In genomic region chr2:190524928-190525327, GRCh38 we compare ENCODE assay signal across 18 cellular contexts. TPM values are rescaled to one million over a fixed set of nuclear protein-coding genes. Genes with fewer than 3 reads are reported as not detected.
DNase-seq lines count a peak whose midpoint lies in the region; ATAC-seq and TF ChIP-seq lines count a peak whose summit lies in the region.
"Had no signal": no experiment of that assay in that cellular context is flagged by ENCODE, and none has a peak within 500 bp of the region (broad histone marks: within the 10 kb centered on the region; RNA-seq: fewer than 3 reads in every experiment).

No MANE protein-coding gene starts in this region.

- CTCF ChIA-PET in activated naive CD4-positive, alpha-beta T cell treated with anti-CD3 and anti-CD28 coated beads for 36 hours (lab: Charles Lee), result no interaction called here

- H3K27ac ChIP-seq in Karpas-422 (ENCODE audit: low read length), result peak overlapping the region; percentile 91; the same call in 1 of the 2 replicates
- H3K27ac ChIP-seq in upper lobe of right lung, result no peak overlapping the region
- H3K27ac ChIP-seq in neural progenitor cell, result no peak overlapping the region

- TF ChIP-seq CTCF in upper lobe of right lung (IDR thresholded peaks at IDR 0.05) (no peak), neural progenitor cell (IDR thresholded peaks at IDR 0.05) (no peak)

- no peaks in the 10 kb centered on the region for H3K9me2 ChIP-seq in Karpas-422 (replicated peaks; ENCODE audit: insufficient read depth, low read length)

- no peaks in the 10 kb centered on the region for H4K20me1 ChIP-seq in Karpas-422 (ENCODE audit: insufficient read depth, low read depth, low read length)
- no peaks in the 10 kb centered on the region for H4K20me1 ChIP-seq in neural progenitor cell (ENCODE audit: low read depth)
- H4K20me1 ChIP-seq: BLaER1 treated with 17β-estradiol and CSF1 and Interleukin-3, amounts not matched to agents 10 nM and 100 nM had no signal

- H3K36me3 ChIP-seq in Karpas-422 (ENCODE audit: insufficient read depth, low read length), result peaks cover 2% of the 10 kb centered on the region; the same call in 1 of the 2 replicates
- no peaks in the 10 kb centered on the region for H3K36me3 ChIP-seq in upper lobe of right lung
- H3K36me3 ChIP-seq in neural progenitor cell, result no peaks in the 10 kb centered on the region

- H3K9me3 ChIP-seq in Karpas-422 (ENCODE audit: low read length), result no peaks in the 10 kb centered on the region
- no peaks in the 10 kb centered on the region for H3K9me3 ChIP-seq in upper lobe of right lung
- H3K9me3 ChIP-seq in neural progenitor cell (ENCODE audit: low read depth), result no peaks in the 10 kb centered on the region
- H3K9me3 ChIP-seq: BLaER1 treated with 17β-estradiol and CSF1 and Interleukin-3, amounts not matched to agents 10 nM and 100 nM had no signal

- peaks cover 4 to 35% of the 10 kb centered on the region in 2 donors for H3K36me3 Mint-ChIP-seq in activated naive CD4-positive, alpha-beta T cell treated with anti-CD3 and anti-CD28 coated beads, Interleukin-2, amount 50 U/mL, for 72 hours
- peaks cover 27% of the 10 kb centered on the region for H3K36me3 Mint-ChIP-seq in activated naive CD4-positive, alpha-beta T cell treated with anti-CD3 and anti-CD28 coated beads for 36 hours (ENCODE audit: low read depth)
- peaks cover 10 to 36% of the 10 kb centered on the region in 2 donors for H3K36me3 Mint-ChIP-seq in stimulated activated naive B cell treated with anti-CD40 and anti-IgM and Interleukin-4, amounts not matched to agents 10 μg/mL and 1 μg/mL and 100 μg/mL, for 72 hours
- H3K36me3 Mint-ChIP-seq in neural progenitor cell, result no peaks in the 10 kb centered on the region

- H3K27me3 Mint-ChIP-seq in activated naive CD4-positive, alpha-beta T cell treated with anti-CD3 and anti-CD28 coated beads for 36 hours (ENCODE audit: low read depth), result no peaks in the 10 kb centered on the region
- no peaks in the 10 kb centered on the region for H3K27me3 Mint-ChIP-seq in stimulated activated naive B cell treated with anti-CD40 and anti-IgM and Interleukin-4, amounts not matched to agents 10 μg/mL and 1 μg/mL and 100 μg/mL, for 72 hours
- peaks cover 2% of the 10 kb centered on the region for H3K27me3 Mint-ChIP-seq in neural progenitor cell (ENCODE audit: insufficient read depth, low read depth)
- H3K27me3 Mint-ChIP-seq: B cell, IgD-negative memory B cell had no signal

- intact Hi-C loops in activated naive CD4-positive, alpha-beta T cell treated with anti-CD3 and anti-CD28 coated beads for 36 hours (cut with micrococcal nuclease), result no loop called here
- intact Hi-C loops in left colon (cut with DNase I, micrococcal nuclease), result no loop called here
- intact Hi-C loops in upper lobe of right lung (cut with DNase I), result loop anchor here (10.0 kb wide), 1 partner anchor 110 kb away; no protein-coding TSS in a partner anchor

- H2AFZ ChIP-seq in Karpas-422 (ENCODE audit: low read length) (no peak overlapping the region), neural progenitor cell (replicated peaks) (no peak overlapping the region)
- H2AFZ ChIP-seq: GM23338 had no signal

- H3K27me3 ChIP-seq in Karpas-422 (ENCODE audit: low read length) (no peaks in the 10 kb centered on the region), upper lobe of right lung (no peaks in the 10 kb centered on the region), neural progenitor cell (no peaks in the 10 kb centered on the region)
- H3K27me3 ChIP-seq: BLaER1 treated with 17β-estradiol and CSF1 and Interleukin-3, amounts not matched to agents 10 nM and 100 nM had no signal

- H3K79me2 ChIP-seq in Karpas-422 (ENCODE audit: low read length) (peaks cover 26% of the 10 kb centered on the region), neural progenitor cell (ENCODE audit: low read depth) (no peaks in the 10 kb centered on the region)

- H3K9ac ChIP-seq in Karpas-422 (ENCODE audit: low read length) (no peak overlapping the region), neural progenitor cell (no peak overlapping the region)
- H3K9ac ChIP-seq: BLaER1 treated with 17β-estradiol and CSF1 and Interleukin-3, amounts not matched to agents 10 nM and 100 nM had no signal

- peaks cover 0 to 9% of the 10 kb centered on the region in 2 donors for H3K9me3 Mint-ChIP-seq in activated naive CD4-positive, alpha-beta T cell treated with anti-CD3 and anti-CD28 coated beads, Interleukin-2, amount 50 U/mL, for 72 hours
- no peaks in the 10 kb centered on the region for H3K9me3 Mint-ChIP-seq in activated naive CD4-positive, alpha-beta T cell treated with anti-CD3 and anti-CD28 coated beads for 36 hours
- no peaks in the 10 kb centered on the region for H3K9me3 Mint-ChIP-seq in stimulated activated naive B cell treated with anti-CD40 and anti-IgM and Interleukin-4, amounts not matched to agents 10 μg/mL and 1 μg/mL and 100 μg/mL, for 72 hours
- H3K9me3 Mint-ChIP-seq in neural progenitor cell, result no peaks in the 10 kb centered on the region
- H3K9me3 Mint-ChIP-seq: CD8-positive, alpha-beta T cell; GM23338; IgD-negative memory B cell had no signal

- no peaks in the 10 kb centered on the region for H3F3A ChIP-seq in neural progenitor cell (ENCODE audit: low read depth)

- ATAC-seq in activated naive CD4-positive, alpha-beta T cell treated with anti-CD3 and anti-CD28 coated beads, Interleukin-2, amount 50 U/mL, for 72 hours, result peak; percentile 51 to 59
- ATAC-seq in GM18511 (IDR thresholded peaks at IDR 0.05; ENCODE audit: unreplicated experiment) (peak; percentile 45), left colon (peak; percentile 44), upper lobe of right lung (no peak)
- ATAC-seq in stimulated activated naive B cell treated with anti-CD40 and anti-IgM and Interleukin-4, amounts not matched to agents 10 μg/mL and 1 μg/mL and 100 μg/mL, for 72 hours (replicated peaks), result no peak
- ATAC-seq: CD8-positive, alpha-beta T cell; GM23338; HepG2 had no signal

- H3K4me3 Mint-ChIP-seq in activated naive CD4-positive, alpha-beta T cell treated with anti-CD3 and anti-CD28 coated beads for 36 hours, result no peak overlapping the region
- H3K4me3 Mint-ChIP-seq in stimulated activated naive B cell treated with anti-CD40 and anti-IgM and Interleukin-4, amounts not matched to agents 10 μg/mL and 1 μg/mL and 100 μg/mL, for 72 hours, result no peak overlapping the region
- H3K4me3 Mint-ChIP-seq in neural progenitor cell, result no peak overlapping the region
- H3K4me3 Mint-ChIP-seq: B cell; CD8-positive, alpha-beta T cell; GM23338; IgD-negative memory B cell had no signal

- H3K4me2 ChIP-seq in Karpas-422 (ENCODE audit: low read depth, low read length, poor library complexity, severe bottlenecking) (no peak overlapping the region), neural progenitor cell (no peak overlapping the region)
- H3K4me2 ChIP-seq: GM23338 had no signal

- H3K27ac Mint-ChIP-seq in activated naive CD4-positive, alpha-beta T cell treated with anti-CD3 and anti-CD28 coated beads, Interleukin-2, amount 50 U/mL, for 72 hours, result no peak overlapping the region
- H3K27ac Mint-ChIP-seq in activated naive CD4-positive, alpha-beta T cell treated with anti-CD3 and anti-CD28 coated beads for 36 hours, result no peak overlapping the region
- H3K27ac Mint-ChIP-seq in stimulated activated naive B cell treated with anti-CD40 and anti-IgM and Interleukin-4, amounts not matched to agents 10 μg/mL and 1 μg/mL and 100 μg/mL, for 72 hours, result no peak overlapping the region
- H3K27ac Mint-ChIP-seq in neural progenitor cell, result no peak overlapping the region
- H3K27ac Mint-ChIP-seq: B cell; CD8-positive, alpha-beta T cell; GM23338 had no signal

- no peak for DNase-seq in activated naive CD4-positive, alpha-beta T cell treated with anti-CD3 and anti-CD28 coated beads, Interleukin-2, amount 50 U/mL, for 72 hours (ENCODE audit: low spot score in 2 of 2)
- no peak for DNase-seq in activated naive CD4-positive, alpha-beta T cell treated with anti-CD3 and anti-CD28 coated beads for 36 hours
- no peak for DNase-seq in Karpas-422
- no peak for DNase-seq in left colon
- DNase-seq in upper lobe of right lung, result no peak
- DNase-seq in stimulated activated naive B cell treated with anti-CD40 and anti-IgM and Interleukin-4, amounts not matched to agents 10 μg/mL and 1 μg/mL and 100 μg/mL, for 72 hours, result no peak
- no peak for DNase-seq in neural progenitor cell (ENCODE audit: low spot score)
- DNase-seq: Calu3; CD8-positive, alpha-beta T cell; DMS79 treated with DMSO at 0.1 percent for 48 hours; GF-D8; HCEC 1CT had no signal

- H3K4me3 ChIP-seq in Karpas-422 (ENCODE audit: low read length) (no peak overlapping the region), upper lobe of right lung (no peak overlapping the region), neural progenitor cell (no peak overlapping the region)
- H3K4me3 ChIP-seq: BLaER1 treated with 17β-estradiol and CSF1 and Interleukin-3, amounts not matched to agents 10 nM and 100 nM; GM23338 had no signal

- H3K4me1 ChIP-seq in Karpas-422 (ENCODE audit: low read length), result peaks cover 47% of the 10 kb centered on the region
- peaks cover 26% of the 10 kb centered on the region for H3K4me1 ChIP-seq in upper lobe of right lung
- H3K4me1 ChIP-seq in neural progenitor cell, result no peaks in the 10 kb centered on the region

- peaks cover 66% of the 10 kb centered on the region for H3K4me1 Mint-ChIP-seq in activated naive CD4-positive, alpha-beta T cell treated with anti-CD3 and anti-CD28 coated beads for 36 hours (ENCODE audit: low read depth)
- H3K4me1 Mint-ChIP-seq in stimulated activated naive B cell treated with anti-CD40 and anti-IgM and Interleukin-4, amounts not matched to agents 10 μg/mL and 1 μg/mL and 100 μg/mL, for 72 hours, result peaks cover 33 to 45% of the 10 kb centered on the region in 2 donors
- peaks cover 6% of the 10 kb centered on the region for H3K4me1 Mint-ChIP-seq in neural progenitor cell

RNA-seq across cellular contexts. Expression of gene NEMP2, which starts 9.6 kb away (rescaled TPM):
- total RNA-seq in activated naive CD4-positive, alpha-beta T cell treated with anti-CD3 and anti-CD28 coated beads, Interleukin-2, amount 50 U/mL, for 72 hours, result 10 to 100 TPM; 18.3 to 19.4 TPM
- 10 to 100 TPM; 32.9 to 34.2 TPM for total RNA-seq in activated naive CD4-positive, alpha-beta T cell treated with anti-CD3 and anti-CD28 coated beads for 36 hours
- total RNA-seq in Karpas-422 (2014; rRNA removed; shearing (Covaris generic); ENCODE audit: low replicate concordance), result 10.6 and 11.1 TPM in 2 replicates
- 1 to 10 TPM; 2.6 to 3.1 TPM for total RNA-seq in left colon
- 8.0 TPM for total RNA-seq in upper lobe of right lung
- total RNA-seq in neural progenitor cell (ENCODE audit: low replicate concordance), result 3.9 and 13.8 TPM in 2 replicates

Comparison
In these comparisons a context has a peak if more than half of its experiments do, and no peak if none do; other contexts are left out.
1. ATAC-seq: peak in activated naive CD4-positive, alpha-beta T cell treated with anti-CD3 and anti-CD28 coated beads, Interleukin-2, amount 50 U/mL, for 72 hours (2 of 2), GM18511 (single experiment) and left colon (single experiment); none in upper lobe of right lung (single experiment) and stimulated activated naive B cell treated with anti-CD40 and anti-IgM and Interleukin-4, amounts not matched to agents 10 μg/mL and 1 μg/mL and 100 μg/mL, for 72 hours (0 of 2).